Comparison of ENCODE assay signal across 1 cellular context in genomic region chr7:631966-632830, GRCh38.
TF ChIP-seq lines count a peak whose summit lies in the region.

No MANE protein-coding gene starts in this region.

TF ChIP-seq in SK-N-SH, 30 proteins besides CTCF, POLR2A, EP300 and RAD21 (continued from another document):
- TF ChIP-seq IRF3 (IDR thresholded peaks at IDR 0.05; ENCODE audit: low read depth, low read length) (no peak), NFIC (IDR thresholded peaks at IDR 0.05; ENCODE audit: borderline replicate concordance) (no peak), TCF12 (IDR thresholded peaks at IDR 0.05) (no peak), PBX3 (IDR thresholded peaks at IDR 0.05) (no peak), MEF2A (IDR thresholded peaks at IDR 0.05; ENCODE audit: borderline replicate concordance, low read depth) (no peak), EZH2phosphoT487 (IDR thresholded peaks at IDR 0.05; ENCODE audit: borderline replicate concordance, low read depth) (no peak), NRF1 (IDR thresholded peaks at IDR 0.05; ENCODE audit: low read depth, low read length) (no peak), RXRA (IDR thresholded peaks at IDR 0.05; ENCODE audit: borderline replicate concordance, low read depth) (no peak), SIN3A (IDR thresholded peaks at IDR 0.05; ENCODE audit: borderline replicate concordance, low read depth, low read length) (no peak), USF1 (IDR thresholded peaks at IDR 0.05; ENCODE audit: borderline replicate concordance, low read depth) (no peak), JUND (IDR thresholded peaks at IDR 0.05) (no peak)
TF ChIP-seq in SK-N-SH: peak in this region for 0.
